ENCODE assay signal across 24 cellular contexts in genomic region chr10:114816308-114816707, GRCh38.
"Had no signal": no experiment of that assay in that cellular context is flagged by ENCODE, and none has a peak within 500 bp of the region (broad histone marks: within the 10 kb centered on the region; RNA-seq: fewer than 3 reads in every experiment).

No MANE protein-coding gene starts in this region.

- H3K36me3 ChIP-seq: cardiac muscle cell had no signal

- H3K27ac ChIP-seq: cardiac muscle cell had no signal

- ATAC-seq: activated naive CD4-positive, alpha-beta T cell treated with anti-CD3 and anti-CD28 coated beads, Interleukin-2, amount 50 U/mL, for 72 hours; activated T-cell treated with anti-CD3 and anti-CD28 coated beads, Interleukin-2, amount 50 U/mL, for 4 hours; T-cell had no signal

- FAIRE-seq: astrocyte, TTC549 had no signal

- DNase-seq: activated CD4-positive, alpha-beta memory T cell treated with anti-CD3 and anti-CD28 coated beads for 36 hours; activated CD4-positive, alpha-beta T cell treated with anti-CD3 and anti-CD28 coated beads, Interleukin-2, amount 10 ng/mL, durations not matched to agents 7 days and 5 days; activated CD4-positive, CD25-positive, alpha-beta regulatory T cell; activated CD8-positive, alpha-beta memory T cell treated with anti-CD3 and anti-CD28 coated beads for 24 hours; activated effector memory CD4-positive, alpha-beta T cell treated with anti-CD3 and anti-CD28 coated beads, Interleukin-2, amount 50 U/mL, for 16 hours; activated naive CD4-positive, alpha-beta T cell treated with Interleukin-2 at 50 U/mL for 16 hours; activated T-cell treated with anti-CD3 and anti-CD28 coated beads, Interleukin-2, amount 50 U/mL, for 4 hours; amygdala; NCI-H1092 treated with DMSO at 0.1 percent for 48 hours; NCI-H1436; NCI-H1694 treated with DMSO at 0.1 percent for 48 hours; NCI-H2029 treated with DMSO at 0.1 percent for 48 hours; NCI-H345; NCI-H510A; NCI-H526 treated with DMSO at 0.1 percent for 48 hours; NCI-H82; SIG-M5; T-cell; T-helper 2 cell; T1000 had no signal

- H3K4me3 ChIP-seq: cardiac muscle cell had no signal

- H3K27me3 ChIP-seq: cardiac muscle cell had no signal
